In genomic region chr6:166956444-166957086, GRCh38 we compare ENCODE assay signal across 1 cellular context.
A peak's percentile ranks its signal among the peaks of the same experiment; 100 is the strongest.
TF ChIP-seq lines count a peak whose summit lies in the region.

Gene RNASET2, minus strand, starts transcription at chr6:166956550. Its CDS starts 368 bp downstream, at chr6:166956182.

TF ChIP-seq in HepG2, 621 proteins besides CTCF, POLR2A, EP300 and RAD21 (continued from another document and continues in another):
- TF ChIP-seq ZNF407 (CRISPR knock-in tag; IDR thresholded peaks at IDR 0.05; ENCODE audit: not compliant biosample characterization) = peak; percentile 96
- TF ChIP-seq TRIM22 (IDR thresholded peaks at IDR 0.05) = no peak
- peak; percentile 14; the same call in 1 of the 2 replicates for TF ChIP-seq ZBTB39 (CRISPR knock-in tag; IDR thresholded peaks at IDR 0.05)
- no peak; the same call in 1 of the 2 replicates for TF ChIP-seq HCFC1 (IDR thresholded peaks at IDR 0.05; ENCODE audit: low read depth, low read length)
- TF ChIP-seq ASH2L (IDR thresholded peaks at IDR 0.05; ENCODE audit: insufficient read length, low read depth, low read length) = peak; percentile 50
- TF ChIP-seq RNF2 (conservative IDR thresholded peaks at IDR 0.05; ENCODE audit: low read depth) = 0 out of 2 replicates have a peak, but pooled peaks have one; percentile 25
- TF ChIP-seq ZNF496 (CRISPR knock-in tag; IDR thresholded peaks at IDR 0.05; ENCODE audit: insufficient replicate concordance) = no peak
- peak; percentile 89 for TF ChIP-seq ZNF276 (CRISPR knock-in tag; IDR thresholded peaks at IDR 0.05; ENCODE audit: low read depth)
- TF ChIP-seq GATA4 (IDR thresholded peaks at IDR 0.05; ENCODE audit: borderline replicate concordance, low read depth) = peak; percentile 78
- TF ChIP-seq ATF7-NPFF (CRISPR knock-in tag; IDR thresholded peaks at IDR 0.05; ENCODE audit: low read depth) = peak; percentile 88
- 0 out of 2 replicates have a peak, but pooled peaks have one; percentile 31 for TF ChIP-seq ZMAT5 (CRISPR knock-in tag; IDR thresholded peaks at IDR 0.05; ENCODE audit: borderline replicate concordance, low read depth)
- peak; percentile 11 for TF ChIP-seq HNRNPK (IDR thresholded peaks at IDR 0.05; ENCODE audit: low read depth, low read length, poor library complexity, severe bottlenecking)
- peak; percentile 39; the same call in 1 of the 2 replicates for TF ChIP-seq ELF3 (CRISPR knock-in tag; IDR thresholded peaks at IDR 0.05)
- TF ChIP-seq ETS1 (CRISPR knock-in tag; IDR thresholded peaks at IDR 0.05) = 0 out of 2 replicates have a peak, but pooled peaks have one; percentile 34
- TF ChIP-seq ZNF253 (CRISPR knock-in tag; IDR thresholded peaks at IDR 0.05; ENCODE audit: borderline replicate concordance) = peak; percentile 54
- TF ChIP-seq ZNF382 (CRISPR knock-in tag; IDR thresholded peaks at IDR 0.05; ENCODE audit: borderline replicate concordance) = no peak
- no peak for TF ChIP-seq ZNF207 (IDR thresholded peaks at IDR 0.05; ENCODE audit: borderline replicate concordance)
- TF ChIP-seq ZNF142 (CRISPR knock-in tag; IDR thresholded peaks at IDR 0.05) = 0 out of 2 replicates have a peak, but pooled peaks have one; percentile 51
- no peak for TF ChIP-seq TCF12 (IDR thresholded peaks at IDR 0.05)
- peak; percentile 36; the same call in 1 of the 2 replicates for TF ChIP-seq TCF12 (CRISPR knock-in tag; IDR thresholded peaks at IDR 0.05)
- no peak for TF ChIP-seq SRSF1 (optimal IDR thresholded peaks at IDR 0.05; ENCODE audit: low read depth, low read length)
- no peak for TF ChIP-seq CC2D1A (CRISPR knock-in tag; IDR thresholded peaks at IDR 0.05)
- TF ChIP-seq ATF3 (CRISPR knock-in tag; IDR thresholded peaks at IDR 0.05) = no peak
- TF ChIP-seq ZFAT (CRISPR knock-in tag; conservative IDR thresholded peaks at IDR 0.05) = no peak
- peak; percentile 89; the same call in 1 of the 2 replicates for TF ChIP-seq ZNF558 (CRISPR knock-in tag; IDR thresholded peaks at IDR 0.05; ENCODE audit: borderline replicate concordance)
- TF ChIP-seq ZBTB7A (CRISPR knock-in tag; IDR thresholded peaks at IDR 0.05) = peak; percentile 79; the same call in 1 of the 2 replicates
- no peak for TF ChIP-seq ZNF737 (CRISPR knock-in tag; IDR thresholded peaks at IDR 0.05; ENCODE audit: borderline replicate concordance)
- TF ChIP-seq EED (CRISPR knock-in tag; IDR thresholded peaks at IDR 0.05) = peak; percentile 89
- TF ChIP-seq ZNF850 (CRISPR knock-in tag; conservative IDR thresholded peaks at IDR 0.05) = no peak; the same call in none of the 2 replicates
- TF ChIP-seq USF2 (IDR thresholded peaks at IDR 0.05; ENCODE audit: low read depth, low read length) = no peak
- no peak; the same call in 1 of the 2 replicates for TF ChIP-seq USF2 (CRISPR knock-in tag; IDR thresholded peaks at IDR 0.05; ENCODE audit: borderline replicate concordance)
